13 cellular contexts compared by ENCODE assay signal in genomic region chr6:10248378-10248843, GRCh38.
DNase-seq lines count a peak whose midpoint lies in the region; ATAC-seq and TF ChIP-seq lines count a peak whose summit lies in the region.
"Had no signal": no experiment of that assay in that cellular context is flagged by ENCODE, and none has a peak within 500 bp of the region (broad histone marks: within the 10 kb centered on the region; RNA-seq: fewer than 3 reads in every experiment).

No MANE protein-coding gene starts in this region.

- no peak overlapping the region for H2AK5ac ChIP-seq in H9 (ENCODE audit: insufficient read length, low read length)

- no peak overlapping the region for H2BK12ac ChIP-seq in H9 (ENCODE audit: insufficient read length, low read depth, low read length)

- no peak overlapping the region for H3T11ph ChIP-seq in H9 (ENCODE audit: low read length)

- POLR2A ChIA-PET in CD8-positive, alpha-beta T cell (lab: Charles Lee): no interaction called here

- CTCF ChIA-PET in CD8-positive, alpha-beta T cell (lab: Charles Lee): no interaction called here

- H3K4me2 ChIP-seq in H9 (ENCODE audit: insufficient read depth, insufficient read length, low read length) (no peak overlapping the region), smooth muscle cell (peak overlapping the region; percentile 36)

- no peaks in the 10 kb centered on the region for H3K9me3 Mint-ChIP-seq in H9
- no peaks in the 10 kb centered on the region for H3K9me3 Mint-ChIP-seq in CD8-positive, alpha-beta T cell

- no peaks in the 10 kb centered on the region for H3K23me2 ChIP-seq in H9 (ENCODE audit: insufficient read length, low read depth, low read length, poor library complexity, severe bottlenecking)

- no peak overlapping the region; a peak in 1 of 7 replicates for H3K27ac Mint-ChIP-seq in H9
- no peak overlapping the region for H3K27ac Mint-ChIP-seq in CD8-positive, alpha-beta T cell

- no peak overlapping the region for H4K5ac ChIP-seq in H9 (ENCODE audit: insufficient read length, low read depth, low read length)

- no peak overlapping the region for H3K56ac ChIP-seq in H9 (ENCODE audit: insufficient read length, low read depth, low read length)

- H3K79me1 ChIP-seq in H9 (ENCODE audit: insufficient read depth, low read depth, low read length, poor library complexity, severe bottlenecking): no peaks in the 10 kb centered on the region

- H3K36me3 ChIP-seq in smooth muscle cell (ENCODE audit: low read depth): no peaks in the 10 kb centered on the region
- no peaks in the 10 kb centered on the region for H3K36me3 ChIP-seq in CD8-positive, alpha-beta T cell (ENCODE audit: insufficient read depth, low read length)
- H3K36me3 ChIP-seq in effector memory CD4-positive, alpha-beta T cell (ENCODE audit: control insufficient read depth, insufficient read depth, low read length): no peaks in the 10 kb centered on the region
- H3K36me3 ChIP-seq: heart right ventricle, lower lobe of right lung had no signal

- no peaks in the 10 kb centered on the region for H3K27me3 ChIP-seq in H9 (ENCODE audit: insufficient read depth, low read length)
- H3K27me3 ChIP-seq in smooth muscle cell (ENCODE audit: low read depth): no peaks in the 10 kb centered on the region
- no peaks in the 10 kb centered on the region for H3K27me3 ChIP-seq in CD8-positive, alpha-beta T cell (ENCODE audit: insufficient read depth, low read length)
- H3K27me3 ChIP-seq in effector memory CD4-positive, alpha-beta T cell (replicated peaks; ENCODE audit: control insufficient read depth, insufficient read depth, low read length, poor library complexity, severe bottlenecking): no peaks in the 10 kb centered on the region

- H3K79me2 ChIP-seq in H9 (ENCODE audit: insufficient read depth, low read length) (no peaks in the 10 kb centered on the region), smooth muscle cell (ENCODE audit: low read depth) (no peaks in the 10 kb centered on the region)

- no peak for ATAC-seq in CD8-positive, alpha-beta T cell
- ATAC-seq: heart right ventricle, lower lobe of right lung had no signal

- no peak for TF ChIP-seq POLR2A in NB4 (IDR thresholded peaks at IDR 0.05; ENCODE audit: extremely low read depth, insufficient read length)

- no peak overlapping the region for H4K91ac ChIP-seq in H9 (ENCODE audit: insufficient read length, low read depth, low read length)

- peaks cover 7 to 8% of the 10 kb centered on the region in 2 experiments for H3K4me1 Mint-ChIP-seq in H9
- H3K4me1 Mint-ChIP-seq in CD8-positive, alpha-beta T cell (ENCODE audit: low read depth): no peaks in the 10 kb centered on the region

- DNase-seq in H9: peak; percentile 30
- DNase-seq in NB4 (ENCODE audit: low read depth): peak; percentile 89
- peak; percentile 55 for DNase-seq in astrocyte of the cerebellum (ENCODE audit: low read depth)
- DNase-seq in smooth muscle cell (lab: John Stamatoyannopoulos, UW; ENCODE audit: unreplicated experiment): no peak
- DNase-seq in amniotic stem cell (lab: John Stamatoyannopoulos, UW): no peak
- no peak for DNase-seq in CD8-positive, alpha-beta T cell
- DNase-seq in HT-29 (ENCODE audit: low spot score): no peak
- no peak for DNase-seq in effector memory CD4-positive, alpha-beta T cell
- DNase-seq: anterior cingulate cortex, heart right ventricle, KG1, lower lobe of right lung, Right ventricle myocardium superior had no signal

- H2AFZ ChIP-seq in H9 (ENCODE audit: low read length): no peak overlapping the region
- H2AFZ ChIP-seq in smooth muscle cell (ENCODE audit: low read depth): no peak overlapping the region

- no peak overlapping the region for H3K4ac ChIP-seq in H9 (ENCODE audit: low read depth, low read length)

- H4K20me1 ChIP-seq in H9 (ENCODE audit: control insufficient read depth, insufficient read depth, insufficient read length): no peaks in the 10 kb centered on the region
- no peaks in the 10 kb centered on the region for H4K20me1 ChIP-seq in smooth muscle cell (ENCODE audit: low read depth)

- in situ Hi-C loops in astrocyte of the cerebellum (cut with HindIII; ENCODE audit: low sequenced_read_pairs): no loop called here

- intact Hi-C loops in CD8-positive, alpha-beta T cell (cut with DNase I, micrococcal nuclease): no loop called here

- no peak overlapping the region for H3K23ac ChIP-seq in H9 (ENCODE audit: insufficient read length, low read depth, low read length)

- no peak overlapping the region for H2BK5ac ChIP-seq in H9 (ENCODE audit: insufficient read length, low read length)

- H3K9ac ChIP-seq in H9 (ENCODE audit: extremely low read depth, insufficient read length, low read length) (no peak overlapping the region), smooth muscle cell (ENCODE audit: low read depth) (no peak overlapping the region)

- no peak overlapping the region for H2BK120ac ChIP-seq in H9 (ENCODE audit: low read depth, low read length, poor library complexity, severe bottlenecking)

- H3K4me1 ChIP-seq in H9 (ENCODE audit: insufficient read depth, low read length): peaks cover 6% of the 10 kb centered on the region; the same call in 1 of the 2 replicates
- H3K4me1 ChIP-seq in smooth muscle cell (ENCODE audit: low read depth): no peaks in the 10 kb centered on the region
- H3K4me1 ChIP-seq in CD8-positive, alpha-beta T cell (ENCODE audit: insufficient read depth, low read length): no peaks in the 10 kb centered on the region
- no peaks in the 10 kb centered on the region for H3K4me1 ChIP-seq in effector memory CD4-positive, alpha-beta T cell (ENCODE audit: control insufficient read depth, insufficient read depth, low read length, poor library complexity, severe bottlenecking)
- H3K4me1 ChIP-seq: heart right ventricle, lower lobe of right lung had no signal

- no peak overlapping the region for H3K4me3 Mint-ChIP-seq in H9
- H3K4me3 Mint-ChIP-seq in CD8-positive, alpha-beta T cell: no peak overlapping the region

- no peak overlapping the region for H2BK15ac ChIP-seq in H9 (ENCODE audit: low read depth, low read length)

- H3K14ac ChIP-seq in H9 (ENCODE audit: insufficient read depth, low read length): no peak overlapping the region

- peak overlapping the region; percentile 9 for H3K4me3 ChIP-seq in NB4 (ENCODE audit: low read depth, low read length)
- no peak overlapping the region for H3K4me3 ChIP-seq in astrocyte of the cerebellum (ENCODE audit: low read depth, low read length)
- H3K4me3 ChIP-seq in smooth muscle cell: no peak overlapping the region
- H3K4me3 ChIP-seq in CD8-positive, alpha-beta T cell (ENCODE audit: low read depth, low read length): no peak overlapping the region
- H3K4me3 ChIP-seq in effector memory CD4-positive, alpha-beta T cell (ENCODE audit: insufficient read depth, low read depth, low read length, poor library complexity, severe bottlenecking): no peak overlapping the region
- H3K4me3 ChIP-seq: heart right ventricle, lower lobe of right lung had no signal

- no peak overlapping the region for H2BK20ac ChIP-seq in H9 (ENCODE audit: low read depth, low read length, poor library complexity, severe bottlenecking)

- H3K9me3 ChIP-seq in H9 (ENCODE audit: control insufficient read depth, low read depth, low read length) (no peaks in the 10 kb centered on the region), smooth muscle cell (replicated peaks; ENCODE audit: low read depth) (no peaks in the 10 kb centered on the region)
- H3K9me3 ChIP-seq in CD8-positive, alpha-beta T cell (ENCODE audit: low read length): no peaks in the 10 kb centered on the region
- no peaks in the 10 kb centered on the region for H3K9me3 ChIP-seq in effector memory CD4-positive, alpha-beta T cell (ENCODE audit: control insufficient read depth, low read length)
- H3K9me3 ChIP-seq: heart right ventricle, lower lobe of right lung had no signal

- H3K36me3 Mint-ChIP-seq in H9 (ENCODE audit: insufficient read depth in 1 of 3, low read depth in 3 of 3): no peaks in the 10 kb centered on the region
- H3K36me3 Mint-ChIP-seq in CD8-positive, alpha-beta T cell: no peaks in the 10 kb centered on the region

- H4K8ac ChIP-seq in H9 (replicated peaks; ENCODE audit: insufficient read length, low read depth, low read length): no peak overlapping the region

- TF ChIP-seq CTCF in H9 (conservative IDR thresholded peaks at IDR 0.05): peak; percentile 58
- TF ChIP-seq CTCF in NB4 (IDR thresholded peaks at IDR 0.05; ENCODE audit: low read depth, low read length): peak; percentile 33
- TF ChIP-seq CTCF in astrocyte of the cerebellum (IDR thresholded peaks at IDR 0.05; ENCODE audit: low read depth, low read length, missing control alignments): no peak
- no peak for TF ChIP-seq CTCF in smooth muscle cell (IDR thresholded peaks at IDR 0.05; ENCODE audit: borderline replicate concordance, insufficient read depth, poor library complexity, severe bottlenecking)
- TF ChIP-seq CTCF in CD8-positive, alpha-beta T cell (IDR thresholded peaks at IDR 0.05): no peak

- H3F3A ChIP-seq in smooth muscle cell (ENCODE audit: low read depth): no peaks in the 10 kb centered on the region

- no peak overlapping the region for H3K18ac ChIP-seq in H9 (ENCODE audit: insufficient read length, low read depth, low read length)

- WGBS in H9 (ENCODE audit: extremely low coverage, insufficient read length, low lambda C conversion rate): no CpG with 5 or more reads among the region's 7 CpGs
- WGBS in smooth muscle cell (ENCODE audit: low lambda C conversion rate): 29% methylated on average over 7 of the region's 7 CpGs

- H3K27ac ChIP-seq in H9 (ENCODE audit: insufficient read length, low read depth, low read length) (no peak overlapping the region), smooth muscle cell (ENCODE audit: low read depth) (no peak overlapping the region)
- H3K27ac ChIP-seq in CD8-positive, alpha-beta T cell (ENCODE audit: low read depth, low read length): no peak overlapping the region
- no peak overlapping the region for H3K27ac ChIP-seq in effector memory CD4-positive, alpha-beta T cell (ENCODE audit: insufficient read depth, low read length, poor library complexity, severe bottlenecking)
- H3K27ac ChIP-seq: heart right ventricle, lower lobe of right lung had no signal

- H3K27me3 Mint-ChIP-seq in H9 (ENCODE audit: low read depth): 0 out of 2 replicates have a peak, but pooled peaks cover 3% of the 10 kb centered on the region
- peaks cover 5% of the 10 kb centered on the region for H3K27me3 Mint-ChIP-seq in CD8-positive, alpha-beta T cell (ENCODE audit: low read depth)

Comparison
In these comparisons a context has a peak if more than half of its experiments do, and no peak if none do; other contexts are left out.
1. DNase-seq: peak in H9 (single experiment), NB4 (single experiment) and astrocyte of the cerebellum (single experiment); none in smooth muscle cell (single experiment), amniotic stem cell (single experiment), CD8-positive, alpha-beta T cell (0 of 7), HT-29 (single experiment) and effector memory CD4-positive, alpha-beta T cell (0 of 3).
2. CTCF ChIP-seq: peak in H9 (single experiment) and NB4 (single experiment); none in astrocyte of the cerebellum (single experiment), smooth muscle cell (single experiment) and CD8-positive, alpha-beta T cell (single experiment).